Comparison of ENCODE assay signal across 10 cellular contexts in genomic region chr17:46264456-46265198, GRCh38. TPM values are rescaled to one million over a fixed set of nuclear protein-coding genes. Genes with fewer than 3 reads are reported as not detected.
A peak's percentile ranks its signal among the peaks of the same experiment; 100 is the strongest.
DNase-seq lines count a peak whose midpoint lies in the region; ATAC-seq and TF ChIP-seq lines count a peak whose summit lies in the region.
"Had no signal": no experiment of that assay in that cellular context is flagged by ENCODE, and none has a peak within 500 bp of the region (broad histone marks: within the 10 kb centered on the region; RNA-seq: fewer than 3 reads in every experiment).

No MANE protein-coding gene starts in this region.

- H3K27me3 Mint-ChIP-seq in effector memory CD8-positive, alpha-beta T cell = peaks cover 5 to 21% of the 10 kb centered on the region in 2 donors

- no peak for TF ChIP-seq CTCF in MM.1S (IDR thresholded peaks at IDR 0.05; ENCODE audit: low read length)

- no peak overlapping the region for H3K4me3 ChIP-seq in SJSA1
- H3K4me3 ChIP-seq in skeletal muscle satellite cell (ENCODE audit: low read length) = no peak overlapping the region
- no peak overlapping the region for H3K4me3 ChIP-seq in MM.1S (ENCODE audit: low read length)

- peak; percentile 45 for DNase-seq in activated T-cell treated with anti-CD3 and anti-CD28 coated beads, Interleukin-2, amount 50 U/mL, for 1 hour
- no peak for DNase-seq in activated T-cell treated with anti-CD3 and anti-CD28 coated beads, Interleukin-2, amount 50 U/mL, for 48 hours
- peak; percentile 80 to 97 for DNase-seq in SJSA1 (ENCODE audit: low read depth in 1 of 2, low spot score in 2 of 2)
- DNase-seq in effector memory CD8-positive, alpha-beta T cell = peak; percentile 39 to 48 (median 40)
- DNase-seq in hippocampal formation (lab: John Stamatoyannopoulos, UW) = no peak
- no peak for DNase-seq in MM.1S
- DNase-seq: activated CD4-positive, CD25-positive, alpha-beta regulatory T cell treated with anti-CD3 and anti-CD28 coated beads, Interleukin-2, amount 50 U/mL, for 72 hours; GF-D8 had no signal

- H3K4me1 ChIP-seq in SJSA1 (replicated peaks) (peaks cover 52% of the 10 kb centered on the region), skeletal muscle satellite cell (ENCODE audit: control insufficient read depth, insufficient read depth, low read length) (peaks cover 17% of the 10 kb centered on the region), MM.1S (ENCODE audit: low read length) (peaks cover 10% of the 10 kb centered on the region; the same call in 1 of the 2 replicates)

- H4K20me1 ChIP-seq in MM.1S (ENCODE audit: insufficient read depth, low read length) = no peaks in the 10 kb centered on the region

- no peaks in the 10 kb centered on the region for H3K9me2 ChIP-seq in MM.1S (replicated peaks; ENCODE audit: insufficient read depth, low read length)

- no peaks in the 10 kb centered on the region for H3K9me3 Mint-ChIP-seq in effector memory CD8-positive, alpha-beta T cell

- H3K4me2 ChIP-seq in skeletal muscle satellite cell (ENCODE audit: low read length) (peak overlapping the region; percentile 19), MM.1S (ENCODE audit: low read depth, low read length) (no peak overlapping the region)

- H3K9ac ChIP-seq in skeletal muscle satellite cell (ENCODE audit: low read depth, low read length) (no peak overlapping the region), MM.1S (ENCODE audit: low read length) (no peak overlapping the region)

- peak overlapping the region; percentile 64 to 88 for H3K4me3 Mint-ChIP-seq in effector memory CD8-positive, alpha-beta T cell

- peak overlapping the region; percentile 95 for H3K27ac ChIP-seq in SJSA1
- no peak overlapping the region for H3K27ac ChIP-seq in MM.1S (ENCODE audit: low read length)

- H2AFZ ChIP-seq in MM.1S (ENCODE audit: low read length) = no peak overlapping the region

- peaks cover 10% of the 10 kb centered on the region for H3F3A ChIP-seq in MM.1S (ENCODE audit: insufficient read depth, low read length)

- peak; percentile 55 for ATAC-seq in effector memory CD8-positive, alpha-beta T cell (replicated peaks)
- no peak for ATAC-seq in HG03457 (IDR thresholded peaks at IDR 0.05; ENCODE audit: unreplicated experiment)

- H3K27me3 ChIP-seq in SJSA1 (replicated peaks) = no peaks in the 10 kb centered on the region
- H3K27me3 ChIP-seq in skeletal muscle satellite cell (ENCODE audit: control insufficient read depth, insufficient read depth, low read length) = peaks cover 2% of the 10 kb centered on the region
- H3K27me3 ChIP-seq in MM.1S (replicated peaks; ENCODE audit: insufficient read depth, low read length) = no peaks in the 10 kb centered on the region

- peaks cover 12% of the 10 kb centered on the region for H3K36me3 Mint-ChIP-seq in effector memory CD8-positive, alpha-beta T cell (ENCODE audit: insufficient read depth)

- peaks cover 35 to 45% of the 10 kb centered on the region in 2 donors for H3K4me1 Mint-ChIP-seq in effector memory CD8-positive, alpha-beta T cell (ENCODE audit: low read depth in 2 of 2)

- H3K79me2 ChIP-seq in MM.1S (ENCODE audit: low read length) = no peaks in the 10 kb centered on the region

- H3K36me3 ChIP-seq in SJSA1 = peaks cover 5% of the 10 kb centered on the region; the same call in 1 of the 2 replicates
- H3K36me3 ChIP-seq in skeletal muscle satellite cell (ENCODE audit: insufficient read depth, low read length) = no peaks in the 10 kb centered on the region
- H3K36me3 ChIP-seq in MM.1S (replicated peaks; ENCODE audit: insufficient read depth, low read length) = no peaks in the 10 kb centered on the region

- peak overlapping the region; percentile 92 to 94 for H3K27ac Mint-ChIP-seq in effector memory CD8-positive, alpha-beta T cell

- H3K9me3 ChIP-seq in SJSA1 (replicated peaks) (no peaks in the 10 kb centered on the region), skeletal muscle satellite cell (replicated peaks; ENCODE audit: low read length) (no peaks in the 10 kb centered on the region), MM.1S (replicated peaks; ENCODE audit: insufficient read depth, low read length) (no peaks in the 10 kb centered on the region)

RNA-seq across cellular contexts. Expression of gene LRRC37A, which starts 30.3 kb away (rescaled TPM):
- total RNA-seq in SJSA1 (2014; rRNA removed; shearing (Covaris generic)) = 0.53 and 1.3 TPM in 2 replicates
- total RNA-seq in skeletal muscle satellite cell (2012; rRNA removed) = 0.44 and 0.51 TPM in 2 replicates

Comparison
In these comparisons a context has a peak if more than half of its experiments do, and no peak if none do; other contexts are left out.
1. DNase-seq: peak in activated T-cell treated with anti-CD3 and anti-CD28 coated beads, Interleukin-2, amount 50 U/mL, for 1 hour (single experiment), SJSA1 (2 of 2) and effector memory CD8-positive, alpha-beta T cell (3 of 3); none in activated T-cell treated with anti-CD3 and anti-CD28 coated beads, Interleukin-2, amount 50 U/mL, for 48 hours (0 of 2), hippocampal formation (0 of 2) and MM.1S (single experiment).